12 cellular contexts compared by ENCODE assay signal in the genomic region with DNA sequence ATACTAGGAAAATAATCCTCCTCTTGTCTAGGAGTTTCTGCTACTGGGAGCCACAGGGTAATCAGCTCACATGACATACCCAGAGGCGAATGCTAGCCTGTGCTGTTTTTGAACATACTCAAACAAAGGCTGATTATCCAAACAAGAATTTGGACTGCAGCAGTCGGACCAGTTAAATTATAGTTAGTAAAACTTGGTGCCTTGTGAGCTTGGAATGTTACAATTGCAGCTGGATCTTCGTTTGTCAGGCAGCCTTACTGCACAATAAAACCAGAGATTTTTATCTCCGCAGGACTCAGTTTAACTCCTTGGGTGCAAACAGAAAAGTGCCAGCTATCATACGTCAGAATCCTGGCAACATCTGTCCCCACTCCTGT.
DNase-seq lines count a peak whose midpoint lies in the region; ATAC-seq and TF ChIP-seq lines count a peak whose summit lies in the region.
"Had no signal": no experiment of that assay in that cellular context is flagged by ENCODE, and none has a peak within 500 bp of the region (broad histone marks: within the 10 kb centered on the region; RNA-seq: fewer than 3 reads in every experiment).

No MANE protein-coding gene starts in this region.

- no TSS peak for BruUV-seq in Caco-2 (replicated peaks; lab: Mats Ljungman, UMichigan)

- no peak overlapping the region for H3K4me3 ChIP-seq in Caco-2 (ENCODE audit: low read depth, low read length)
- no peak overlapping the region for H3K4me3 ChIP-seq in SJSA1
- no peak overlapping the region for H3K4me3 ChIP-seq in fibroblast of the aortic adventitia (ENCODE audit: low read depth, low read length)
- no peak overlapping the region for H3K4me3 ChIP-seq in CD8-positive, alpha-beta memory T cell (ENCODE audit: low read length)
- H3K4me3 ChIP-seq: esophagus squamous epithelium, vagina had no signal

- H3K27ac ChIP-seq in SJSA1, result peak overlapping the region; percentile 15
- H3K27ac ChIP-seq in CD8-positive, alpha-beta memory T cell (ENCODE audit: low read depth, low read length), result no peak overlapping the region
- H3K27ac ChIP-seq: vagina had no signal

- intact Hi-C loops in Caco-2 (cut with micrococcal nuclease; ENCODE audit: unreplicated experiment), result loop anchor here (1.0 to 10.0 kb wide), 4 partner anchors 37 to 231 kb away; no protein-coding TSS in a partner anchor

- H3K36me3 Mint-ChIP-seq in Caco-2 (ENCODE audit: insufficient read depth, unreplicated experiment) (peaks cover 11% of the 10 kb centered on the region), osteocyte (ENCODE audit: unreplicated experiment) (no peaks in the 10 kb centered on the region)
- H3K36me3 Mint-ChIP-seq in CD8-positive, alpha-beta memory T cell, result peaks cover 0 to 10% (median 0%) of the 10 kb centered on the region in 3 donors

- H3K36me3 ChIP-seq in Caco-2 (ENCODE audit: control insufficient read depth, insufficient read depth, low read length) (no peaks in the 10 kb centered on the region), SJSA1 (no peaks in the 10 kb centered on the region)
- H3K36me3 ChIP-seq in CD8-positive, alpha-beta memory T cell (ENCODE audit: insufficient read depth, low read length), result no peaks in the 10 kb centered on the region
- H3K36me3 ChIP-seq: esophagus squamous epithelium, vagina had no signal

- DNase-seq in Caco-2 (peak; percentile 82 to 87), SJSA1 (ENCODE audit: low read depth in 1 of 2, low spot score in 2 of 2) (peak; percentile 62 to 64), fibroblast of the aortic adventitia (ENCODE audit: low read depth) (peak; percentile 35), osteocyte (ENCODE audit: extremely low spot score, unreplicated experiment) (no peak), NCI-H446 (lab: John Stamatoyannopoulos, UW) (no peak)
- DNase-seq in CD8-positive, alpha-beta memory T cell, result no peak
- DNase-seq: activated naive CD4-positive, alpha-beta T cell treated with anti-CD3 and anti-CD28 coated beads, Interleukin-2, amount 50 U/mL, for 16 hours; esophagus squamous epithelium; NCI-H1105 treated with DMSO at 0.1 percent for 48 hours had no signal

- CTCF ChIA-PET in Caco-2 (lab: Charles Lee), result interaction anchor here (0.5 to 1.2 kb wide), 5 partner anchors 19 to 515 kb away, joined by 3 to 5 read pairs (median 3); a partner anchor contains a TSS
- CTCF ChIA-PET in CD8-positive, alpha-beta memory T cell (lab: Charles Lee), result no interaction called here

- H3K27me3 ChIP-seq in Caco-2 (replicated peaks; ENCODE audit: control insufficient read depth, insufficient read depth, low read length) (no peaks in the 10 kb centered on the region), SJSA1 (replicated peaks) (no peaks in the 10 kb centered on the region)
- H3K27me3 ChIP-seq in CD8-positive, alpha-beta memory T cell (ENCODE audit: insufficient read depth, low read length, poor library complexity, severe bottlenecking), result no peaks in the 10 kb centered on the region
- H3K27me3 ChIP-seq: esophagus squamous epithelium, vagina had no signal

- no peak for ATAC-seq in GM18861 (IDR thresholded peaks at IDR 0.05; ENCODE audit: unreplicated experiment)
- no peak for ATAC-seq in GM18502 (IDR thresholded peaks at IDR 0.05; ENCODE audit: poor library complexity, unreplicated experiment)

- H3K27me3 Mint-ChIP-seq in Caco-2 (ENCODE audit: insufficient read depth, unreplicated experiment) (no peaks in the 10 kb centered on the region), osteocyte (ENCODE audit: unreplicated experiment) (no peaks in the 10 kb centered on the region)
- no peaks in the 10 kb centered on the region for H3K27me3 Mint-ChIP-seq in CD8-positive, alpha-beta memory T cell

- H3K9me3 ChIP-seq in Caco-2 (peaks cover 4% of the 10 kb centered on the region; the same call in 1 of the 2 replicates), SJSA1 (replicated peaks) (0 out of 2 replicates have a peak, but pooled peaks cover 5% of the 10 kb centered on the region)
- no peaks in the 10 kb centered on the region for H3K9me3 ChIP-seq in CD8-positive, alpha-beta memory T cell (ENCODE audit: low read length)
- H3K9me3 ChIP-seq: esophagus squamous epithelium, vagina had no signal

- peak overlapping the region; percentile 55 for H3K27ac Mint-ChIP-seq in Caco-2 (ENCODE audit: unreplicated experiment)
- H3K27ac Mint-ChIP-seq in osteocyte (ENCODE audit: unreplicated experiment), result peak overlapping the region; percentile 69
- no peak overlapping the region for H3K27ac Mint-ChIP-seq in CD8-positive, alpha-beta memory T cell

- H3K4me1 Mint-ChIP-seq in Caco-2 (ENCODE audit: low read depth, unreplicated experiment) (peaks cover 64% of the 10 kb centered on the region), osteocyte (ENCODE audit: unreplicated experiment) (peaks cover 44% of the 10 kb centered on the region)
- peaks cover 5% of the 10 kb centered on the region in 3 donors for H3K4me1 Mint-ChIP-seq in CD8-positive, alpha-beta memory T cell

- H3K4me3 Mint-ChIP-seq in Caco-2 (ENCODE audit: unreplicated experiment) (peak overlapping the region; percentile 32), osteocyte (ENCODE audit: unreplicated experiment) (peak overlapping the region; percentile 11)
- no peak overlapping the region for H3K4me3 Mint-ChIP-seq in CD8-positive, alpha-beta memory T cell

- POLR2A ChIA-PET in Caco-2 (lab: Charles Lee), result no interaction called here
- POLR2A ChIA-PET in CD8-positive, alpha-beta memory T cell (lab: Charles Lee), result interaction anchor here (0.6 kb wide), 1 partner anchor 13 kb away, joined by 4 read pairs; no protein-coding TSS in a partner anchor

- peaks cover 12% of the 10 kb centered on the region for H3K9me3 Mint-ChIP-seq in Caco-2 (ENCODE audit: unreplicated experiment)
- no peaks in the 10 kb centered on the region for H3K9me3 Mint-ChIP-seq in osteocyte (ENCODE audit: unreplicated experiment)
- H3K9me3 Mint-ChIP-seq in CD8-positive, alpha-beta memory T cell, result no peaks in the 10 kb centered on the region

- peaks cover 60% of the 10 kb centered on the region for H3K4me1 ChIP-seq in Caco-2
- H3K4me1 ChIP-seq in SJSA1 (replicated peaks), result peaks cover 16% of the 10 kb centered on the region
- no peaks in the 10 kb centered on the region for H3K4me1 ChIP-seq in CD8-positive, alpha-beta memory T cell (ENCODE audit: insufficient read depth, low read length)

- no peak for TF ChIP-seq CTCF in Caco-2 (IDR thresholded peaks at IDR 0.05; ENCODE audit: insufficient read depth in 1 of 2, low read depth in 1 of 2, low read length in 1 of 2, severe bottlenecking in 1 of 2, unreplicated experiment in 1 of 2)
- no peak for TF ChIP-seq CTCF in fibroblast of the aortic adventitia (IDR thresholded peaks at IDR 0.05; ENCODE audit: insufficient read depth, low read length)
- no peak for TF ChIP-seq CTCF in osteocyte (IDR thresholded peaks at IDR 0.05)

Comparison
In these comparisons a context has a peak if more than half of its experiments do, and no peak if none do; other contexts are left out.
1. DNase-seq: peak in Caco-2 (2 of 2), SJSA1 (2 of 2) and fibroblast of the aortic adventitia (single experiment); none in osteocyte (single experiment), NCI-H446 (0 of 2) and CD8-positive, alpha-beta memory T cell (0 of 5).
2. H3K27ac Mint-ChIP-seq: peak in Caco-2 (single experiment) and osteocyte (single experiment); none in CD8-positive, alpha-beta memory T cell (0 of 8).
3. H3K4me3 Mint-ChIP-seq: peak in Caco-2 (single experiment) and osteocyte (single experiment); none in CD8-positive, alpha-beta memory T cell (0 of 7).